1 cellular context compared by ENCODE assay signal in genomic region chr11:94895451-94895850, GRCh38.
TF ChIP-seq lines count a peak whose summit lies in the region.

No MANE protein-coding gene starts in this region.

TF ChIP-seq in GM12878, 131 proteins besides CTCF, POLR2A, EP300 and RAD21 (continued from another document):
- TF ChIP-seq BCL3 (IDR thresholded peaks at IDR 0.05; ENCODE audit: borderline replicate concordance, insufficient read depth, low read depth, low read length, poor library complexity, severe bottlenecking): no peak
- TF ChIP-seq TAF1 (IDR thresholded peaks at IDR 0.05; ENCODE audit: borderline replicate concordance, low read depth, low read length): no peak
- TF ChIP-seq REST (IDR thresholded peaks at IDR 0.05; ENCODE audit: low read depth, low read length): no peak
- no peak for TF ChIP-seq KDM1A (IDR thresholded peaks at IDR 0.05; ENCODE audit: borderline replicate concordance)
- TF ChIP-seq EZH2 (IDR thresholded peaks at IDR 0.05; ENCODE audit: borderline replicate concordance, control insufficient read depth, low read depth, low read length): no peak
- TF ChIP-seq WRNIP1 (IDR thresholded peaks at IDR 0.05; ENCODE audit: borderline replicate concordance, low read depth, low read length): no peak
- TF ChIP-seq RELA (IDR thresholded peaks at IDR 0.05; ENCODE audit: borderline replicate concordance, partially characterized antibody): no peak
- TF ChIP-seq CREM (IDR thresholded peaks at IDR 0.05; ENCODE audit: low read depth): no peak
- no peak for TF ChIP-seq ZSCAN29 (IDR thresholded peaks at IDR 0.05)
- no peak for TF ChIP-seq HSF1 (IDR thresholded peaks at IDR 0.05; ENCODE audit: low read depth, low read length)
- TF ChIP-seq HDGF (IDR thresholded peaks at IDR 0.05): no peak
